In the genomic region with DNA sequence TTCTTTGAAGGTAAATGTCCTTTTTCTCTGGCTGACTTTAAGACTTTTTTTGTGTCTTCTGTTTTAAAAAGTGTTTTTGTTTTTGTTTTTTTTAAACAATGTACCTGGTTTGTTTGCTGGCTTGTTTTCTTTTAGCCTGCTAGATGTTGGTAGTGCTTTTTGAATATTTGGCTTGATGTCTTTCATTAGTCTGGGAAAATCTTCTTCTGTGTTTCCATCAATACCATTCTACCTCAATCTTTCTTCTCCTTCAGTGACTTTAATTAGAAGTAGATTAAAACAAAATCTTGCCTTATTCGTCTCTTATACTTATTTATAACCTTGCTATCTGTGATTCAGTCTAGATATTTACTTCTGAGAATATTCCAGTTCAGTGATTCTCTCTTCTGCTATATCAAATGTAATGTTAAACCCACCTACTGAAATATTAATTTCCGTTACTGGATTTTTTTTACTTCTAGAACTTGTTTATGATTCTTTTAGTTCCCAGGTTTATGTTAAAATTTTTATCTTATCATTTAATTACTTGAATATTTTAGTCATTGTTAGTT, we compare ENCODE assay signal across 26 cellular contexts. TPM values are rescaled to one million over a fixed set of nuclear protein-coding genes. Genes with fewer than 3 reads are reported as not detected.
DNase-seq lines count a peak whose midpoint lies in the region; ATAC-seq and TF ChIP-seq lines count a peak whose summit lies in the region.
"Had no signal": no experiment of that assay in that cellular context is flagged by ENCODE, and none has a peak within 500 bp of the region (broad histone marks: within the 10 kb centered on the region; RNA-seq: fewer than 3 reads in every experiment).

No MANE protein-coding gene starts in this region.

- no peak overlapping the region for H3K4me2 ChIP-seq in SK-N-SH
- H3K4me2 ChIP-seq: BLaER1 had no signal

- H3K4me1 Mint-ChIP-seq in endodermal cell: peaks cover 3% of the 10 kb centered on the region
- H3K4me1 Mint-ChIP-seq: CD14-positive monocyte; CD4-positive, alpha-beta memory T cell; CD4-positive, CD25-positive, alpha-beta regulatory T cell; CD8-positive, alpha-beta memory T cell had no signal

- H3K27ac Mint-ChIP-seq in endodermal cell: no peak overlapping the region
- H3K27ac Mint-ChIP-seq: CD14-positive monocyte; CD4-positive, alpha-beta memory T cell; CD4-positive, CD25-positive, alpha-beta regulatory T cell; CD8-positive, alpha-beta memory T cell had no signal

- ATAC-seq in SK-N-SH treated with all-trans-retinoic acid at 6 μM for 48 hours (no peak), GM19467 (IDR thresholded peaks at IDR 0.05; ENCODE audit: unreplicated experiment) (no peak)
- ATAC-seq: GM12878 had no signal

- H3K36me3 Mint-ChIP-seq in endodermal cell (ENCODE audit: low read depth): peaks cover 18% of the 10 kb centered on the region
- H3K36me3 Mint-ChIP-seq: CD14-positive monocyte; CD4-positive, alpha-beta memory T cell; CD4-positive, CD25-positive, alpha-beta regulatory T cell had no signal

- DNase-seq in SK-N-SH: no peak
- DNase-seq in endodermal cell: no peak
- no peak for DNase-seq in NCI-H146 (lab: John Stamatoyannopoulos, UW)
- DNase-seq: ACHN; BE2C; C1 segment of cervical spinal cord; CD4-positive, alpha-beta memory T cell; CD4-positive, CD25-positive, alpha-beta regulatory T cell; CD8-positive, alpha-beta memory T cell; COR-L47; DMS 273 treated with DMSO at 0.1 percent for 48 hours; DMS153; DMS53; DMS79; DND-41; EL; GDM1 had no signal

- H3K27me3 ChIP-seq in SK-N-SH (ENCODE audit: insufficient read depth) (no peaks in the 10 kb centered on the region), endodermal cell (ENCODE audit: control insufficient read depth, insufficient read depth, low read length, poor library complexity, severe bottlenecking) (no peaks in the 10 kb centered on the region)
- H3K27me3 ChIP-seq: BE2C, BLaER1 had no signal

- TF ChIP-seq RAD21 in SK-N-SH (IDR thresholded peaks at IDR 0.05; ENCODE audit: low read length): no peak

- no peaks in the 10 kb centered on the region for H3K9me2 ChIP-seq in SK-N-SH

- peaks cover 4% of the 10 kb centered on the region for H3F3A ChIP-seq in SK-N-SH (replicated peaks; ENCODE audit: insufficient read depth)

- H3K9me3 Mint-ChIP-seq in endodermal cell: peaks cover 26% of the 10 kb centered on the region

- no peak overlapping the region for H3K4me3 Mint-ChIP-seq in endodermal cell
- H3K4me3 Mint-ChIP-seq: CD14-positive monocyte; CD4-positive, alpha-beta memory T cell; CD4-positive, CD25-positive, alpha-beta regulatory T cell; CD8-positive, alpha-beta memory T cell had no signal

- no peak overlapping the region for H3K9ac ChIP-seq in SK-N-SH
- no peak overlapping the region for H3K9ac ChIP-seq in endodermal cell (ENCODE audit: extremely low read depth, low read length, poor library complexity, severe bottlenecking)
- H3K9ac ChIP-seq: BLaER1 had no signal

- no peak for TF ChIP-seq EP300 in SK-N-SH (IDR thresholded peaks at IDR 0.05; ENCODE audit: borderline replicate concordance in 1 of 2, low read depth in 1 of 2, low read length in 1 of 2)

- H3K27ac ChIP-seq in SK-N-SH (ENCODE audit: low read depth in 2 of 2, low read length in 1 of 2): no peak overlapping the region
- no peak overlapping the region for H3K27ac ChIP-seq in endodermal cell (ENCODE audit: low read depth, low read length)
- H3K27ac ChIP-seq: 22Rv1, BLaER1 had no signal

- no peaks in the 10 kb centered on the region; a peak in 2 of 4 replicates for H3K4me1 ChIP-seq in SK-N-SH (ENCODE audit: control insufficient read depth in 1 of 2, insufficient read depth in 2 of 2, low read depth in 1 of 2, low read length in 1 of 2)
- H3K4me1 ChIP-seq in endodermal cell (ENCODE audit: control insufficient read depth, insufficient read depth, low read length): no peaks in the 10 kb centered on the region
- H3K4me1 ChIP-seq: BE2C, BLaER1 had no signal

- H3K36me3 ChIP-seq in SK-N-SH (replicated peaks in 1 of 2; ENCODE audit: control insufficient read depth in 1 of 2, insufficient read depth in 2 of 2, low read length in 1 of 2) (no peaks in the 10 kb centered on the region), endodermal cell (ENCODE audit: control insufficient read depth, insufficient read depth, low read length) (peaks cover 48% of the 10 kb centered on the region)
- H3K36me3 ChIP-seq: BE2C, BLaER1 had no signal

- H3K9me3 ChIP-seq in SK-N-SH: peaks cover 4% of the 10 kb centered on the region; the same call in 1 of the 2 replicates
- peaks cover 47% of the 10 kb centered on the region for H3K9me3 ChIP-seq in endodermal cell (ENCODE audit: control insufficient read depth, low read length)
- H3K9me3 ChIP-seq: BE2C, BLaER1 had no signal

- H4K20me1 ChIP-seq in SK-N-SH (ENCODE audit: insufficient read depth): no peaks in the 10 kb centered on the region
- H4K20me1 ChIP-seq: BLaER1 had no signal

- TF ChIP-seq CTCF in SK-N-SH (IDR thresholded peaks at IDR 0.05) (no peak), endodermal cell (conservative IDR thresholded peaks at IDR 0.05) (no peak)

- H3K4me3 ChIP-seq in SK-N-SH (ENCODE audit: low read depth in 2 of 2, low read length in 1 of 2) (no peak overlapping the region), endodermal cell (ENCODE audit: low read length) (peak overlapping the region; percentile 43)
- H3K4me3 ChIP-seq: BLaER1, GM12878 had no signal

- H3K27me3 Mint-ChIP-seq in endodermal cell (ENCODE audit: insufficient read depth): no peaks in the 10 kb centered on the region
- H3K27me3 Mint-ChIP-seq: CD4-positive, CD25-positive, alpha-beta regulatory T cell had no signal

- H2AFZ ChIP-seq in SK-N-SH (ENCODE audit: low read depth): no peak overlapping the region

- 56% methylated on average over 2 of the region's 2 CpGs for WGBS in SK-N-SH (ENCODE audit: low lambda C conversion rate)
- WGBS in endodermal cell (ENCODE audit: insufficient coverage in 1 of 2, insufficient read length in 1 of 2), 2 experiments: 0% methylated on average over 1 of the region's 2 CpGs; no CpG with 5 or more reads in 1 of the 2 experiments

- no peaks in the 10 kb centered on the region for H3K79me2 ChIP-seq in SK-N-SH (ENCODE audit: insufficient read depth)

- POLR2A ChIA-PET in SK-N-SH (lab: Yijun Ruan, JAX): no interaction called here

- CTCF ChIA-PET in SK-N-SH (lab: Yijun Ruan, JAX): no interaction called here

TF ChIP-seq in SK-N-SH treated with all-trans-retinoic acid at 6 μM for 48 hours, 23 proteins besides CTCF, POLR2A, EP300 and RAD21:
- TF ChIP-seq ZFP30 (CRISPR knock-in tag; IDR thresholded peaks at IDR 0.05) (peak; percentile 94), OSR1 (CRISPR knock-in tag; IDR thresholded peaks at IDR 0.05) (no peak)

TF ChIP-seq in SK-N-SH, 30 proteins besides CTCF, POLR2A, EP300 and RAD21:
- TF ChIP-seq TAF1 (IDR thresholded peaks at IDR 0.05; ENCODE audit: borderline replicate concordance, low read depth, low read length): no peak
- TF ChIP-seq POLR2AphosphoS5 (IDR thresholded peaks at IDR 0.05; ENCODE audit: low read depth, low read length): no peak
- TF ChIP-seq JUND (IDR thresholded peaks at IDR 0.05): no peak
- TF ChIP-seq YY1 (IDR thresholded peaks at IDR 0.05; ENCODE audit: low read depth): no peak
- TF ChIP-seq, protein P1, sequence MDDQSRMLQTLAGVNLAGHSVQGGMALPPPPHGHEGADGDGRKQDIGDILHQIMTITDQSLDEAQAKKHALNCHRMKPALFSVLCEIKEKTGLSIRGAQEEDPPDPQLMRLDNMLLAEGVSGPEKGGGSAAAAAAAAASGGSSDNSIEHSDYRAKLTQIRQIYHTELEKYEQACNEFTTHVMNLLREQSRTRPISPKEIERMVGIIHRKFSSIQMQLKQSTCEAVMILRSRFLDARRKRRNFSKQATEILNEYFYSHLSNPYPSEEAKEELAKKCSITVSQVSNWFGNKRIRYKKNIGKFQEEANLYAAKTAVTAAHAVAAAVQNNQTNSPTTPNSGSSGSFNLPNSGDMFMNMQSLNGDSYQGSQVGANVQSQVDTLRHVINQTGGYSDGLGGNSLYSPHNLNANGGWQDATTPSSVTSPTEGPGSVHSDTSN (IDR thresholded peaks at IDR 0.05): no peak
- no peak for TF ChIP-seq RCOR1 (IDR thresholded peaks at IDR 0.05; ENCODE audit: low read length)
- TF ChIP-seq, protein P2, sequence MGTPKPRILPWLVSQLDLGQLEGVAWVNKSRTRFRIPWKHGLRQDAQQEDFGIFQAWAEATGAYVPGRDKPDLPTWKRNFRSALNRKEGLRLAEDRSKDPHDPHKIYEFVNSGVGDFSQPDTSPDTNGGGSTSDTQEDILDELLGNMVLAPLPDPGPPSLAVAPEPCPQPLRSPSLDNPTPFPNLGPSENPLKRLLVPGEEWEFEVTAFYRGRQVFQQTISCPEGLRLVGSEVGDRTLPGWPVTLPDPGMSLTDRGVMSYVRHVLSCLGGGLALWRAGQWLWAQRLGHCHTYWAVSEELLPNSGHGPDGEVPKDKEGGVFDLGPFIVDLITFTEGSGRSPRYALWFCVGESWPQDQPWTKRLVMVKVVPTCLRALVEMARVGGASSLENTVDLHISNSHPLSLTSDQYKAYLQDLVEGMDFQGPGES (IDR thresholded peaks at IDR 0.05; ENCODE audit: low read depth, low read length): no peak
- TF ChIP-seq CHD2 (IDR thresholded peaks at IDR 0.05; ENCODE audit: low read length, partially characterized antibody): no peak
- TF ChIP-seq, protein P3, sequence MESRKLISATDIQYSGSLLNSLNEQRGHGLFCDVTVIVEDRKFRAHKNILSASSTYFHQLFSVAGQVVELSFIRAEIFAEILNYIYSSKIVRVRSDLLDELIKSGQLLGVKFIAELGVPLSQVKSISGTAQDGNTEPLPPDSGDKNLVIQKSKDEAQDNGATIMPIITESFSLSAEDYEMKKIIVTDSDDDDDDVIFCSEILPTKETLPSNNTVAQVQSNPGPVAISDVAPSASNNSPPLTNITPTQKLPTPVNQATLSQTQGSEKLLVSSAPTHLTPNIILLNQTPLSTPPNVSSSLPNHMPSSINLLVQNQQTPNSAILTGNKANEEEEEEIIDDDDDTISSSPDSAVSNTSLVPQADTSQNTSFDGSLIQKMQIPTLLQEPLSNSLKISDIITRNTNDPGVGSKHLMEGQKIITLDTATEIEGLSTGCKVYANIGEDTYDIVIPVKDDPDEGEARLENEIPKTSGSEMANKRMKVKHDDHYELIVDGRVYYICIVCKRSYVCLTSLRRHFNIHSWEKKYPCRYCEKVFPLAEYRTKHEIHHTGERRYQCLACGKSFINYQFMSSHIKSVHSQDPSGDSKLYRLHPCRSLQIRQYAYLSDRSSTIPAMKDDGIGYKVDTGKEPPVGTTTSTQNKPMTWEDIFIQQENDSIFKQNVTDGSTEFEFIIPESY (IDR thresholded peaks at IDR 0.05; ENCODE audit: borderline replicate concordance, low read depth): no peak
- no peak for TF ChIP-seq RXRA (IDR thresholded peaks at IDR 0.05; ENCODE audit: borderline replicate concordance, low read depth)
- no peak for TF ChIP-seq SMC3 (IDR thresholded peaks at IDR 0.05; ENCODE audit: low read depth, low read length)

RNA-seq across cellular contexts. Expression of a gene that starts 21.5 kb away (rescaled TPM):
- polyA plus RNA-seq in SK-N-SH (2012; rRNA removed): 0.20 and 0.32 TPM in 2 replicates
- polyA plus RNA-seq in SK-N-SH (2012; cell fraction: cytosol; rRNA removed): 0.67 and 0.68 TPM in 2 replicates
- polyA plus RNA-seq in SK-N-SH (2012; cell fraction: nucleus; rRNA removed): 0.22 and 0.56 TPM in 2 replicates
- 10 to 100 TPM; 36.9 to 54.7 TPM for total RNA-seq in endodermal cell
- polyA plus RNA-seq in endodermal cell (2013, experiment 1 of 2): 6.9 TPM
- polyA plus RNA-seq in endodermal cell (2013, experiment 2 of 2): 9.1 TPM
- total RNA-seq: A172; A673; CD4-positive, alpha-beta memory T cell; CD4-positive, CD25-positive, alpha-beta regulatory T cell; CD8-positive, alpha-beta memory T cell; G401; GM12878 had no signal
- polyA plus RNA-seq: CD14-positive monocyte; CD4-positive, alpha-beta memory T cell; CD4-positive, CD25-positive, alpha-beta regulatory T cell; CD8-positive, alpha-beta memory T cell; GM12878 had no signal
